Comparison of ENCODE assay signal across 19 cellular contexts in the genomic region with DNA sequence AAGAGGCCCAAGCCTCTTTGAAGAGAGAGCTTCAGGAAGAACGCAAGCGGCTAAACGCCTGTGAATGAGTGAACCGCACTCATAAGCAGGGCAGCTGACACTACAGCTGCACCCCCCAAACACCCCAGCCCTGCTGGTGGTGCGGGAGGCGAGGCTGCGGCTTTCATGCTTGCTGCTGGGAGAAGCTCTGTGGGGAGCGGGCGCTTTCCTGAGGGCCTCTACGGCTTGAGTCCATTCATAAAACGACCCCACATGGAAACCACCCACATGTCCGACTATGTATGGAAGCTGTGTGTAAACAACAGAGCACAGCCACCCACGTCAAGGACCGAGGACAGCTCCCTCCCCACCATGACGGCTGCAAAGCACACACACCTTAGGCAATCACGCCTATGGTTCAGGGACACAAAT. TPM values are rescaled to one million over a fixed set of nuclear protein-coding genes. Genes with fewer than 3 reads are reported as not detected.
DNase-seq lines count a peak whose midpoint lies in the region; ATAC-seq, FAIRE-seq and TF ChIP-seq lines count a peak whose summit lies in the region.
"Had no signal": no experiment of that assay in that cellular context is flagged by ENCODE, and none has a peak within 500 bp of the region (broad histone marks: within the 10 kb centered on the region; RNA-seq: fewer than 3 reads in every experiment).

No MANE protein-coding gene starts in this region.

- no peaks in the 10 kb centered on the region for H3K27me3 Mint-ChIP-seq in activated T-helper 1 cell treated with anti-CD3 and anti-CD28 coated beads, Interleukin-12 subunit alpha, Interleukin-12 subunit beta, Interleukin-2, Interleukin-4 antibody, amounts not matched to agents 30 ng/mL and 10 ng/mL and 1 ng/mL, durations not matched to agents 14 hours and 24 hours and 36 hours (ENCODE audit: insufficient read depth)
- H3K27me3 Mint-ChIP-seq: activated CD8-positive, alpha-beta memory T cell treated with anti-CD3 and anti-CD28 coated beads, Interleukin-2, amount 10 ng/mL, durations not matched to agents 7 days and 5 days; activated naive CD4-positive, alpha-beta T cell treated with anti-CD3 and anti-CD28 coated beads, Interleukin-2, amount 50 U/mL, for 24 hours; memory B cell had no signal

- H3K4me1 Mint-ChIP-seq in activated T-helper 1 cell treated with anti-CD3 and anti-CD28 coated beads, Interleukin-12 subunit alpha, Interleukin-12 subunit beta, Interleukin-2, Interleukin-4 antibody, amounts not matched to agents 30 ng/mL and 10 ng/mL and 1 ng/mL, durations not matched to agents 14 hours and 24 hours and 36 hours (ENCODE audit: low read depth), result peaks cover 33% of the 10 kb centered on the region

- DNase-seq in A549 (ENCODE audit: low read depth in 1 of 2, low spot score in 1 of 2) (no peak), ELF-1 (ENCODE audit: low read depth, low spot score) (peak; percentile 36), dedifferentiated amniotic fluid mesenchymal stem cell (ENCODE audit: extremely low spot score) (no peak), SW 1271 (lab: John Stamatoyannopoulos, UW) (no peak)
- no peak for DNase-seq in activated T-helper 1 cell treated with anti-CD3 and anti-CD28 coated beads, Interleukin-12 subunit alpha, Interleukin-12 subunit beta, Interleukin-2, Interleukin-4 antibody, amounts not matched to agents 30 ng/mL and 10 ng/mL and 1 ng/mL, durations not matched to agents 14 hours and 24 hours and 36 hours (ENCODE audit: low spot score)
- DNase-seq: activated CD8-positive, alpha-beta memory T cell treated with anti-CD3 and anti-CD28 coated beads, Interleukin-2, amount 10 ng/mL, durations not matched to agents 7 days and 5 days; central memory CD4-positive, alpha-beta T cell; DMS53; H7; NCI-H1105; stimulated activated CD4-positive, alpha-beta T cell treated with anti-CD3 and anti-CD28 coated beads, Interleukin-4, amount 100 ng/mL, for 4 hours; uterus had no signal

- TF ChIP-seq POLR2A in A549 (IDR thresholded peaks at IDR 0.05; ENCODE audit: low read length), result no peak

- peaks cover 7% of the 10 kb centered on the region for H3K36me3 Mint-ChIP-seq in activated T-helper 1 cell treated with anti-CD3 and anti-CD28 coated beads, Interleukin-12 subunit alpha, Interleukin-12 subunit beta, Interleukin-2, Interleukin-4 antibody, amounts not matched to agents 30 ng/mL and 10 ng/mL and 1 ng/mL, durations not matched to agents 14 hours and 24 hours and 36 hours (ENCODE audit: low read depth)
- H3K36me3 Mint-ChIP-seq: activated naive CD4-positive, alpha-beta T cell treated with anti-CD3 and anti-CD28 coated beads, Interleukin-2, amount 50 U/mL, for 24 hours had no signal

- ATAC-seq in A549 (no peak), GM21526 (IDR thresholded peaks at IDR 0.05; ENCODE audit: low FRiP score, unreplicated experiment) (no peak), HG03439 (IDR thresholded peaks at IDR 0.05; ENCODE audit: unreplicated experiment) (no peak)
- ATAC-seq: activated CD8-positive, alpha-beta memory T cell treated with anti-CD3 and anti-CD28 coated beads, Interleukin-2, amount 10 ng/mL, durations not matched to agents 7 days and 5 days had no signal

- no peak overlapping the region for H3K9ac ChIP-seq in liver (ENCODE audit: low read depth in 1 of 2, low read length in 2 of 2)

- no peak overlapping the region for H3K27ac ChIP-seq in A549
- no peak overlapping the region for H3K27ac ChIP-seq in liver (ENCODE audit: low read depth in 1 of 2, low read length in 2 of 2)
- H3K27ac ChIP-seq: uterus had no signal

- TF ChIP-seq RAD21 in A549 (conservative IDR thresholded peaks at IDR 0.05 in 1 of 2, IDR thresholded peaks at IDR 0.05 in 1 of 2) (no peak), liver (IDR thresholded peaks at IDR 0.05) (no peak)

- H3K9me3 ChIP-seq in A549 (no peaks in the 10 kb centered on the region), liver (ENCODE audit: control insufficient read depth in 4 of 4, low read length in 3 of 4) (no peaks in the 10 kb centered on the region)
- H3K9me3 ChIP-seq: uterus had no signal

- no peaks in the 10 kb centered on the region for H3K9me3 Mint-ChIP-seq in activated T-helper 1 cell treated with anti-CD3 and anti-CD28 coated beads, Interleukin-12 subunit alpha, Interleukin-12 subunit beta, Interleukin-2, Interleukin-4 antibody, amounts not matched to agents 30 ng/mL and 10 ng/mL and 1 ng/mL, durations not matched to agents 14 hours and 24 hours and 36 hours
- H3K9me3 Mint-ChIP-seq: activated naive CD4-positive, alpha-beta T cell treated with anti-CD3 and anti-CD28 coated beads, Interleukin-2, amount 50 U/mL, for 24 hours; memory B cell had no signal

- no peak overlapping the region for H3K4me3 Mint-ChIP-seq in activated T-helper 1 cell treated with anti-CD3 and anti-CD28 coated beads, Interleukin-12 subunit alpha, Interleukin-12 subunit beta, Interleukin-2, Interleukin-4 antibody, amounts not matched to agents 30 ng/mL and 10 ng/mL and 1 ng/mL, durations not matched to agents 14 hours and 24 hours and 36 hours
- H3K4me3 Mint-ChIP-seq: activated CD8-positive, alpha-beta memory T cell treated with anti-CD3 and anti-CD28 coated beads, Interleukin-2, amount 10 ng/mL, durations not matched to agents 7 days and 5 days; activated naive CD4-positive, alpha-beta T cell treated with anti-CD3 and anti-CD28 coated beads, Interleukin-2, amount 50 U/mL, for 24 hours; memory B cell had no signal

- CTCF ChIA-PET in A549 (lab: Yijun Ruan, JAX), result interaction anchor here (1.5 kb wide), 1 partner anchor 10 kb away, joined by 6 read pairs; no protein-coding TSS in a partner anchor

- no peak overlapping the region for H3K4me2 ChIP-seq in A549

- no peak for FAIRE-seq in A549 (lab: Jason Lieb, UNC)
- FAIRE-seq: endothelial cell of umbilical vein, TTC549 had no signal

- intact Hi-C loops in activated T-helper 1 cell treated with anti-CD3 and anti-CD28 coated beads, Interleukin-12 subunit alpha, Interleukin-12 subunit beta, Interleukin-2, Interleukin-4 antibody, amounts not matched to agents 30 ng/mL and 10 ng/mL and 1 ng/mL, durations not matched to agents 14 hours and 24 hours and 36 hours (cut with micrococcal nuclease), result no loop called here

- H3K27ac Mint-ChIP-seq in activated T-helper 1 cell treated with anti-CD3 and anti-CD28 coated beads, Interleukin-12 subunit alpha, Interleukin-12 subunit beta, Interleukin-2, Interleukin-4 antibody, amounts not matched to agents 30 ng/mL and 10 ng/mL and 1 ng/mL, durations not matched to agents 14 hours and 24 hours and 36 hours, result peak overlapping the region; percentile 67
- H3K27ac Mint-ChIP-seq: activated CD8-positive, alpha-beta memory T cell treated with anti-CD3 and anti-CD28 coated beads, Interleukin-2, amount 10 ng/mL, durations not matched to agents 7 days and 5 days had no signal

- H3K4me1 ChIP-seq in A549 (peaks cover 10% of the 10 kb centered on the region; the same call in 2 of the 3 replicates), liver (ENCODE audit: control insufficient read depth in 4 of 4, insufficient read depth in 4 of 4, low read length in 3 of 4) (peaks cover 9 to 46% (median 25%) of the 10 kb centered on the region in 4 donors)

- no peak for TF ChIP-seq EP300 in A549 (IDR thresholded peaks at IDR 0.05)

- H3K36me3 ChIP-seq in liver (ENCODE audit: control insufficient read depth in 4 of 4, insufficient read depth in 3 of 4, low read depth in 1 of 4, low read length in 3 of 4), result peaks cover 0 to 3% (median 0%) of the 10 kb centered on the region in 4 donors
- H3K36me3 ChIP-seq: uterus had no signal

- WGBS in A549 (ENCODE audit: missing lambda C conversion rate), result 82% methylated on average over 15 of the region's 16 CpGs
- WGBS in liver, result 66% methylated on average over 16 of the region's 16 CpGs

- POLR2A ChIA-PET in A549 (lab: Yijun Ruan, JAX), result no interaction called here

- H3K27me3 ChIP-seq in liver (ENCODE audit: control insufficient read depth in 4 of 4, insufficient read depth in 4 of 4, low read length in 3 of 4), result no peaks in the 10 kb centered on the region
- H3K27me3 ChIP-seq: uterus had no signal

- TF ChIP-seq CTCF in A549 (IDR thresholded peaks at IDR 0.05) (no peak), liver (IDR thresholded peaks at IDR 0.05; ENCODE audit: low read depth, low read length, missing input control) (no peak)

- H3K4me3 ChIP-seq in A549 (no peak overlapping the region), liver (ENCODE audit: low read depth in 1 of 3, low read length in 3 of 3) (no peak overlapping the region)
- H3K4me3 ChIP-seq: uterus had no signal

RNA-seq across cellular contexts. Expression of gene AP3D1, which starts 5.5 kb away (rescaled TPM):
- polyA plus RNA-seq in A549 (2011; rRNA removed), result 44.4 and 64.8 TPM in 2 replicates
- 90.7 and 104 TPM in 2 replicates for polyA plus RNA-seq in A549 (2012; cell fraction: cytosol; rRNA removed)
- polyA plus RNA-seq in A549 (2012; cell fraction: nucleus; rRNA removed), result 176 and 178 TPM in 2 replicates
- 61.0 to 67.2 TPM (median 66.9 TPM) in 3 replicates for polyA plus RNA-seq in A549 (2017; fragmentation: RNase III; extraction: RNeasy Plus Mini Kit Qiagen cat#74134 plus additional on column Dnase treatment)
- polyA minus RNA-seq in A549 (2011; rRNA and poly(A)+ RNA removed), result 121 and 124 TPM in 2 replicates
- 120 and 124 TPM in 2 replicates for total RNA-seq in activated T-helper 1 cell treated with anti-CD3 and anti-CD28 coated beads, Interleukin-12 subunit alpha, Interleukin-12 subunit beta, Interleukin-2, Interleukin-4 antibody, amounts not matched to agents 30 ng/mL and 10 ng/mL and 1 ng/mL, durations not matched to agents 14 hours and 24 hours and 36 hours
- 10 to 100 TPM; 42.6 to 76.6 TPM for total RNA-seq in liver
- 10 to 100 TPM; 21.7 to 79.8 TPM for polyA plus RNA-seq in liver

RNA-seq across cellular contexts. Expression of gene DOT1L, which starts 17.9 kb away (rescaled TPM):
- polyA plus RNA-seq in A549 (2011; rRNA removed) (2.7 and 5.0 TPM in 2 replicates), A549 (2017; fragmentation: RNase III; extraction: RNeasy Plus Mini Kit Qiagen cat#74134 plus additional on column Dnase treatment) (8.3 to 10.2 TPM (median 10.1 TPM) in 3 replicates), liver (1 to 10 TPM; 3.4 to 6.9 TPM)
- polyA plus RNA-seq in A549 (2012; cell fraction: cytosol; rRNA removed), result 8.3 and 9.4 TPM in 2 replicates
- 28.8 and 59.9 TPM in 2 replicates for polyA plus RNA-seq in A549 (2012; cell fraction: nucleus; rRNA removed)
- polyA minus RNA-seq in A549 (2011; rRNA and poly(A)+ RNA removed), result 12.3 and 18.9 TPM in 2 replicates
- total RNA-seq in activated T-helper 1 cell treated with anti-CD3 and anti-CD28 coated beads, Interleukin-12 subunit alpha, Interleukin-12 subunit beta, Interleukin-2, Interleukin-4 antibody, amounts not matched to agents 30 ng/mL and 10 ng/mL and 1 ng/mL, durations not matched to agents 14 hours and 24 hours and 36 hours, result 119 and 128 TPM in 2 replicates
- 1 to 10 TPM; 6.7 to 9.9 TPM for total RNA-seq in liver

RNA-seq across cellular contexts. Expression of gene IZUMO4, which starts 49.1 kb away (rescaled TPM):
- polyA plus RNA-seq in A549 (2011; rRNA removed), result 0.36 and 0.70 TPM in 2 replicates
- 0.29 and 0.32 TPM in 2 replicates for polyA plus RNA-seq in A549 (2012; cell fraction: cytosol; rRNA removed)
- 7.6 and 8.6 TPM in 2 replicates for polyA plus RNA-seq in A549 (2012; cell fraction: nucleus; rRNA removed)
- polyA plus RNA-seq in A549 (2017; fragmentation: RNase III; extraction: RNeasy Plus Mini Kit Qiagen cat#74134 plus additional on column Dnase treatment), result 1.0 to 1.8 TPM (median 1.0 TPM) in 3 replicates
- 0.33 and 0.44 TPM in 2 replicates for polyA minus RNA-seq in A549 (2011; rRNA and poly(A)+ RNA removed)
- 6.7 and 7.1 TPM in 2 replicates for total RNA-seq in activated T-helper 1 cell treated with anti-CD3 and anti-CD28 coated beads, Interleukin-12 subunit alpha, Interleukin-12 subunit beta, Interleukin-2, Interleukin-4 antibody, amounts not matched to agents 30 ng/mL and 10 ng/mL and 1 ng/mL, durations not matched to agents 14 hours and 24 hours and 36 hours
- total RNA-seq in liver, result 1 to 10 TPM; 1.2 TPM
- polyA plus RNA-seq in liver, result 1 to 10 TPM; 1.3 to 1.4 TPM

RNA-seq across cellular contexts. Expression of gene MOB3A, which starts 49.7 kb away (rescaled TPM):
- polyA plus RNA-seq in A549 (2011; rRNA removed) (10.9 and 12.9 TPM in 2 replicates), A549 (2017; fragmentation: RNase III; extraction: RNeasy Plus Mini Kit Qiagen cat#74134 plus additional on column Dnase treatment) (8.4 to 9.1 TPM (median 8.7 TPM) in 3 replicates), liver (1 to 10 TPM; 3.4 to 5.2 TPM)
- polyA plus RNA-seq in A549 (2012; cell fraction: cytosol; rRNA removed), result 10.9 and 17.2 TPM in 2 replicates
- polyA plus RNA-seq in A549 (2012; cell fraction: nucleus; rRNA removed), result 13.7 and 18.2 TPM in 2 replicates
- 19.7 and 26.2 TPM in 2 replicates for polyA minus RNA-seq in A549 (2011; rRNA and poly(A)+ RNA removed)
- 161 and 167 TPM in 2 replicates for total RNA-seq in activated T-helper 1 cell treated with anti-CD3 and anti-CD28 coated beads, Interleukin-12 subunit alpha, Interleukin-12 subunit beta, Interleukin-2, Interleukin-4 antibody, amounts not matched to agents 30 ng/mL and 10 ng/mL and 1 ng/mL, durations not matched to agents 14 hours and 24 hours and 36 hours
- 1 to 10 TPM; 7.9 to 8.7 TPM for total RNA-seq in liver

Comparison
In these comparisons a context has a peak if more than half of its experiments do, and no peak if none do; other contexts are left out.
1. RNA of gene DOT1L, which starts 17.9 kb away (total RNA-seq): 119 to 128 TPM in activated T-helper 1 cell treated with anti-CD3 and anti-CD28 coated beads, Interleukin-12 subunit alpha, Interleukin-12 subunit beta, Interleukin-2, Interleukin-4 antibody, amounts not matched to agents 30 ng/mL and 10 ng/mL and 1 ng/mL, durations not matched to agents 14 hours and 24 hours and 36 hours; 6.7 to 9.9 TPM in liver; every median in the first group is over 10 times any median in the second.